Comparison of ENCODE assay signal across 37 cellular contexts in the genomic region with DNA sequence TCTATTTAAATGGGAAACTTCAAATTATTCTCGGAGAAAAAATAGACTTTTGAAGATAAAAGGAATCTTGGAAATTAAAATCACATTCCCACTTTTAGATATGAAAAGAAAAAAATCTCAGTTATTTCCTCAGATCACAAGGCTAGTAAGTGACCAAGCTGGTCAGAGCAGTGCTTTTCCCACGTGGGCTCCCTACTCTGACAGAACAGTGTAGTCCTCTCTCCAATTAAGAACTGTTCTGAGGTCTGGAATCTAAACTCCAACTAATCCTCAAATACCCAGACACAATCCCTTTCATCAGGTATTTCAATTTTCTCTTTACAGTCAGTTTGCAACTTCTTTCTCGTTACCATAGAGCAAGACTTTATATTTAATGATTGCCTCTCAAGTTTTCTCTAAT. TPM values are rescaled to one million over a fixed set of nuclear protein-coding genes. Genes with fewer than 3 reads are reported as not detected.
"Had no signal": no experiment of that assay in that cellular context is flagged by ENCODE, and none has a peak within 500 bp of the region (broad histone marks: within the 10 kb centered on the region; RNA-seq: fewer than 3 reads in every experiment).

No MANE protein-coding gene starts in this region.

- H3K27me3 ChIP-seq: brain microvascular endothelial cell, dorsolateral prefrontal cortex, esophagus muscularis mucosa, heart left ventricle had no signal

- H3K9me3 ChIP-seq: esophagus muscularis mucosa, heart left ventricle had no signal

- H3K4me1 ChIP-seq: esophagus muscularis mucosa, heart left ventricle had no signal

- H3K9me3 Mint-ChIP-seq: activated CD4-positive, alpha-beta memory T cell treated with anti-CD3 and anti-CD28 coated beads, Interleukin-2, amount 10 ng/mL, durations not matched to agents 7 days and 5 days; activated CD4-positive, alpha-beta T cell treated with anti-CD3 and anti-CD28 coated beads, Interleukin-2, amount 10 ng/mL, durations not matched to agents 24 days and 14 days; activated naive CD4-positive, alpha-beta T cell treated with anti-CD3 and anti-CD28 coated beads, Interleukin-2, amount 10 ng/mL, durations not matched to agents 7 days and 5 days; activated naive CD4-positive, alpha-beta T cell treated with anti-CD3 and anti-CD28 coated beads, Interleukin-2, amount 50 U/mL, for 72 hours; activated naive CD8-positive, alpha-beta T cell treated with anti-CD3 and anti-CD28 coated beads, Interleukin-2, amount 10 ng/mL, durations not matched to agents 7 days and 5 days; activated T-cell treated with anti-CD3 and anti-CD28 coated beads, Interleukin-2, amount 50 U/mL, for 24 hours; activated T-cell treated with anti-CD3 and anti-CD28 coated beads, Interleukin-2, amount 50 U/mL, for 72 hours; central memory CD8-positive, alpha-beta T cell; dendritic cell treated with granulocyte-macrophage colony-stimulating factor and Interleukin-4, amounts not matched to agents 40 ng/mL and 50 ng/mL, for 4 days; effector memory CD8-positive, alpha-beta T cell; T-helper 2 cell treated with Interferon-gamma antibody and Interleukin-4, amounts not matched to agents 5 μg/mL and 100 μg/mL, for 36 hours had no signal

- H3K27ac ChIP-seq: brain microvascular endothelial cell, coronary artery, dorsolateral prefrontal cortex, esophagus muscularis mucosa, heart left ventricle, WERI-Rb-1 had no signal

- H3K4me1 Mint-ChIP-seq: activated CD4-positive, alpha-beta memory T cell treated with anti-CD3 and anti-CD28 coated beads, Interleukin-2, amount 10 ng/mL, durations not matched to agents 7 days and 5 days; activated CD4-positive, alpha-beta T cell treated with anti-CD3 and anti-CD28 coated beads for 36 hours; activated CD4-positive, alpha-beta T cell treated with anti-CD3 and anti-CD28 coated beads, Interleukin-2, amount 10 ng/mL, durations not matched to agents 24 days and 14 days; activated naive CD4-positive, alpha-beta T cell treated with anti-CD3 and anti-CD28 coated beads, Interleukin-2, amount 10 ng/mL, durations not matched to agents 7 days and 5 days; activated naive CD8-positive, alpha-beta T cell treated with anti-CD3 and anti-CD28 coated beads, Interleukin-2, amount 10 ng/mL, durations not matched to agents 7 days and 5 days; central memory CD8-positive, alpha-beta T cell had no signal

- H3K36me3 Mint-ChIP-seq: activated naive CD4-positive, alpha-beta T cell treated with anti-CD3 and anti-CD28 coated beads, Interleukin-2, amount 10 ng/mL, durations not matched to agents 7 days and 5 days; activated naive CD4-positive, alpha-beta T cell treated with anti-CD3 and anti-CD28 coated beads, Interleukin-2, amount 50 U/mL, for 72 hours; activated naive CD8-positive, alpha-beta T cell treated with anti-CD3 and anti-CD28 coated beads, Interleukin-2, amount 10 ng/mL, durations not matched to agents 7 days and 5 days had no signal

- H3K4me3 ChIP-seq: coronary artery, dorsolateral prefrontal cortex, esophagus muscularis mucosa, heart left ventricle had no signal

- DNase-seq: activated CD4-positive, alpha-beta memory T cell treated with anti-CD3 and anti-CD28 coated beads, Interleukin-2, amount 10 ng/mL, durations not matched to agents 7 days and 5 days; activated CD4-positive, alpha-beta T cell treated with anti-CD3 and anti-CD28 coated beads for 36 hours; activated CD4-positive, alpha-beta T cell treated with anti-CD3 and anti-CD28 coated beads, Interleukin-2, amount 10 ng/mL, durations not matched to agents 24 days and 14 days; activated CD4-positive, alpha-beta T cell treated with anti-CD3 and anti-CD28 coated beads, Interleukin-2, amount 50 U/mL, for 4 hours; activated CD4-positive, CD25-positive, alpha-beta regulatory T cell; activated CD4-positive, CD25-positive, alpha-beta regulatory T cell treated with anti-CD3 and anti-CD28 coated beads, Interleukin-2, amount 50 U/mL, for 72 hours; activated CD8-positive, alpha-beta memory T cell treated with anti-CD3 and anti-CD28 coated beads, Interleukin-2, amount 50 U/mL, for 48 hours; activated gamma-delta T cell; activated naive CD4-positive, alpha-beta T cell; activated naive CD4-positive, alpha-beta T cell treated with anti-CD3 and anti-CD28 coated beads, Interleukin-2, amount 10 ng/mL, durations not matched to agents 7 days and 5 days; activated naive CD8-positive, alpha-beta T cell treated with anti-CD3 and anti-CD28 coated beads, Interleukin-2, amount 10 ng/mL, durations not matched to agents 7 days and 5 days; activated T-cell treated with anti-CD3 and anti-CD28 coated beads for 4 hours; activated T-cell treated with anti-CD3 and anti-CD28 coated beads, Interleukin-2, amount 50 U/mL, for 24 hours; activated T-cell treated with anti-CD3 and anti-CD28 coated beads, Interleukin-2, amount 50 U/mL, for 72 hours; anterior cingulate cortex; brain microvascular endothelial cell; dorsolateral prefrontal cortex; effector memory CD8-positive, alpha-beta T cell; erythroblast; glutamatergic neuron; heart left ventricle; T-helper 1 cell; T-helper 17 cell; T1000; WERI-Rb-1 had no signal

- H3K36me3 ChIP-seq: brain microvascular endothelial cell, esophagus muscularis mucosa, heart left ventricle, WERI-Rb-1 had no signal

- H3K4me3 Mint-ChIP-seq: activated CD4-positive, alpha-beta memory T cell treated with anti-CD3 and anti-CD28 coated beads, Interleukin-2, amount 10 ng/mL, durations not matched to agents 7 days and 5 days; activated CD4-positive, alpha-beta T cell treated with anti-CD3 and anti-CD28 coated beads for 36 hours; activated CD4-positive, alpha-beta T cell treated with anti-CD3 and anti-CD28 coated beads, Interleukin-2, amount 10 ng/mL, durations not matched to agents 24 days and 14 days; activated naive CD4-positive, alpha-beta T cell treated with anti-CD3 and anti-CD28 coated beads, Interleukin-2, amount 10 ng/mL, durations not matched to agents 7 days and 5 days; activated naive CD8-positive, alpha-beta T cell treated with anti-CD3 and anti-CD28 coated beads, Interleukin-2, amount 10 ng/mL, durations not matched to agents 7 days and 5 days; activated T-cell treated with anti-CD3 and anti-CD28 coated beads, Interleukin-2, amount 50 U/mL, for 24 hours; activated T-cell treated with anti-CD3 and anti-CD28 coated beads, Interleukin-2, amount 50 U/mL, for 72 hours; central memory CD8-positive, alpha-beta T cell; dendritic cell treated with granulocyte-macrophage colony-stimulating factor and Interleukin-4, amounts not matched to agents 40 ng/mL and 50 ng/mL, for 4 days; effector memory CD8-positive, alpha-beta T cell; T-helper 17 cell; T-helper 2 cell treated with Interferon-gamma antibody and Interleukin-4, amounts not matched to agents 5 μg/mL and 100 μg/mL, for 36 hours had no signal

- H3K27me3 Mint-ChIP-seq: activated CD4-positive, alpha-beta memory T cell treated with anti-CD3 and anti-CD28 coated beads, Interleukin-2, amount 10 ng/mL, durations not matched to agents 7 days and 5 days; activated CD4-positive, alpha-beta T cell treated with anti-CD3 and anti-CD28 coated beads for 36 hours; activated CD4-positive, alpha-beta T cell treated with anti-CD3 and anti-CD28 coated beads, Interleukin-2, amount 10 ng/mL, durations not matched to agents 24 days and 14 days; activated naive CD4-positive, alpha-beta T cell treated with anti-CD3 and anti-CD28 coated beads, Interleukin-2, amount 10 ng/mL, durations not matched to agents 7 days and 5 days; activated naive CD8-positive, alpha-beta T cell treated with anti-CD3 and anti-CD28 coated beads, Interleukin-2, amount 10 ng/mL, durations not matched to agents 7 days and 5 days; activated T-cell treated with anti-CD3 and anti-CD28 coated beads, Interleukin-2, amount 50 U/mL, for 24 hours; central memory CD8-positive, alpha-beta T cell; dendritic cell treated with granulocyte-macrophage colony-stimulating factor and Interleukin-4, amounts not matched to agents 40 ng/mL and 50 ng/mL, for 4 days; effector memory CD8-positive, alpha-beta T cell had no signal

- H3K27ac Mint-ChIP-seq: activated CD4-positive, alpha-beta memory T cell treated with anti-CD3 and anti-CD28 coated beads, Interleukin-2, amount 10 ng/mL, durations not matched to agents 7 days and 5 days; activated CD4-positive, alpha-beta T cell treated with anti-CD3 and anti-CD28 coated beads for 36 hours; activated CD4-positive, alpha-beta T cell treated with anti-CD3 and anti-CD28 coated beads, Interleukin-2, amount 10 ng/mL, durations not matched to agents 24 days and 14 days; activated naive CD4-positive, alpha-beta T cell treated with anti-CD3 and anti-CD28 coated beads, Interleukin-2, amount 10 ng/mL, durations not matched to agents 7 days and 5 days; activated naive CD4-positive, alpha-beta T cell treated with anti-CD3 and anti-CD28 coated beads, Interleukin-2, amount 50 U/mL, for 72 hours; activated naive CD8-positive, alpha-beta T cell treated with anti-CD3 and anti-CD28 coated beads, Interleukin-2, amount 10 ng/mL, durations not matched to agents 7 days and 5 days; activated T-cell treated with anti-CD3 and anti-CD28 coated beads, Interleukin-2, amount 50 U/mL, for 24 hours; activated T-cell treated with anti-CD3 and anti-CD28 coated beads, Interleukin-2, amount 50 U/mL, for 72 hours; dendritic cell treated with granulocyte-macrophage colony-stimulating factor and Interleukin-4, amounts not matched to agents 40 ng/mL and 50 ng/mL, for 4 days; effector memory CD8-positive, alpha-beta T cell; T-helper 17 cell; T-helper 2 cell treated with Interferon-gamma antibody and Interleukin-4, amounts not matched to agents 5 μg/mL and 100 μg/mL, for 36 hours had no signal

RNA-seq across cellular contexts. Expression of a gene that starts 50.6 kb away (rescaled TPM):
- total RNA-seq: activated CD4-positive, alpha-beta memory T cell treated with anti-CD3 and anti-CD28 coated beads, Interleukin-2, amount 10 ng/mL, durations not matched to agents 7 days and 5 days; activated CD4-positive, alpha-beta T cell treated with anti-CD3 and anti-CD28 coated beads for 36 hours; activated CD4-positive, alpha-beta T cell treated with anti-CD3 and anti-CD28 coated beads, Interleukin-2, amount 10 ng/mL, durations not matched to agents 24 days and 14 days; activated naive CD4-positive, alpha-beta T cell treated with anti-CD3 and anti-CD28 coated beads, Interleukin-2, amount 50 U/mL, for 72 hours; activated naive CD8-positive, alpha-beta T cell treated with anti-CD3 and anti-CD28 coated beads, Interleukin-2, amount 10 ng/mL, durations not matched to agents 7 days and 5 days; activated T-cell treated with anti-CD3 and anti-CD28 coated beads, Interleukin-2, amount 50 U/mL, for 72 hours; astrocyte; bronchial epithelial cell; cardiac septum; cerebellum; dorsolateral prefrontal cortex; esophagus muscularis mucosa; fibroblast of lung; fibroblast of villous mesenchyme; heart left ventricle; T-helper 17 cell had no signal
- polyA plus RNA-seq: fibroblast of lung, heart left ventricle had no signal
